8 cellular contexts compared by ENCODE assay signal in the genomic region with DNA sequence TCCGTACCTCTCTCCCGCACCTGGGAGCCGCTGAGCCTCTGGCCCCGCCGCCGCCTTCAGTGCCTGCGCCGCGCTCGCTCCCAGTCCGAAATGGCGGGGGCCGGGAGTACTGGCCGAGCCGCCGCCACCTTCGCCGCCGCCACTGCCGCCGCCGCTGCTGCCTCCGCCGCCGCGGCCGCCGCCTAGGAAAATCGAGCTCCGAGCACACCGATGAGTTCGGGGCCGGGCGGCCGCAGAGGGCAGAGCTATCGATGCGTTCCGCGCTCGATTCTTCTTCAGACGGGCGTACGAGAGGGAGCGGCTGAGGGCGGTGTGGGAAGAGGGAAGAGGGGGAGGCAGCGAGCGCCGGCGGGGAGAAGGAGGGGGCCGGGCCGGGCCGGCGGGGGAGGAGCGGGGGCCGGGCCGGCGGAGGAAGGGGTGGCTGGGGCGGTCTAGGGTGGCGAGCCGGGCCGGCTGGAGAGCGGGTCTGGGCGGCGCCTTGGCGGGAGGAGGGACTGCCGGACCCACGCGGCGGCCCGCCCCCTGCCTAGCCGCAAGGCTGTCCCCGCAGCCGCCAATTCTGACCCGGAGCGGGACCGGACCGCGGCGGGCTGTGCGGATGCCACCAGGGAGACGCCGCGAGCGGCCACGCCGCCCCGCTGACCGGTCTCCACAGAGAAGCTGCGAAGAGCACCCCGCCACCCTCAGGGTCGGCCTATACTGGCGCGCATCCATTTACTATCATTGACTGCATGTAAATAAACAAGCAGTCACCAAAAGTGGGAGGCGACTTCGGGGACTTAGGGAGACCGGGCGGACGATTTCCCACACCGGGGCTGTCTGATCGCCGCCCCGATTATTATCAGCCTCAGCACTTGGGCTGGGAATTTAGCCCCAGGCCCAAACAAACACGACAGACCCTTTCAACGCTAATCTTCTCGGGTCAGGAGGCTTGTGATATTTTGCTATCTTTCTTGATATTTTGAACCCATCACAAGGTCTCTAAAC. TPM values are rescaled to one million over a fixed set of nuclear protein-coding genes. Genes with fewer than 3 reads are reported as not detected.
A peak's percentile ranks its signal among the peaks of the same experiment; 100 is the strongest.
DNase-seq lines count a peak whose midpoint lies in the region; TF ChIP-seq lines count a peak whose summit lies in the region.

Gene KRAS (minus strand): TSS at position 186 of the 987 bp plus-strand sequence.

- H3K36me3 ChIP-seq in ES-I3 (ENCODE audit: insufficient read depth, low read length) (no peaks in the 10 kb centered on the region), HAP-1 (replicated peaks) (peaks cover 6% of the 10 kb centered on the region; the same call in 1 of the 2 replicates), MG63 (peaks cover 6% of the 10 kb centered on the region)

- TF ChIP-seq CTCF in nephron progenitor cell (IDR thresholded peaks at IDR 0.05), result no peak

- H3K27me3 ChIP-seq in HAP-1 (ENCODE audit: low read depth), result no peaks in the 10 kb centered on the region
- H3K27me3 ChIP-seq in MG63, result no peaks in the 10 kb centered on the region

- H3K9ac ChIP-seq in ES-I3 (ENCODE audit: low read depth, low read length), result peak within 1 kb of the TSS; percentile 69

- peak within 1 kb of the TSS; percentile 93 for H3K27ac Mint-ChIP-seq in nephron progenitor cell
- peak within 1 kb of the TSS; percentile 91 for H3K27ac Mint-ChIP-seq in stimulated activated naive CD8-positive, alpha-beta T cell treated with anti-CD3 and anti-CD28 coated beads, Interleukin-15, Interleukin-2, amounts not matched to agents 100 ng/mL and 50 ng/mL, for 24 hours

- H3K4me1 ChIP-seq in ES-I3 (ENCODE audit: insufficient read depth, low read length) (no peaks in the 10 kb centered on the region), HAP-1 (peaks cover 12% of the 10 kb centered on the region)

- peaks cover 4% of the 10 kb centered on the region for H3K9me3 Mint-ChIP-seq in nephron progenitor cell
- H3K9me3 Mint-ChIP-seq in stimulated activated naive CD8-positive, alpha-beta T cell treated with anti-CD3 and anti-CD28 coated beads, Interleukin-15, Interleukin-2, amounts not matched to agents 100 ng/mL and 50 ng/mL, for 24 hours, result no peaks in the 10 kb centered on the region

- H3K4me1 Mint-ChIP-seq in nephron progenitor cell, result peaks cover 39% of the 10 kb centered on the region
- H3K4me1 Mint-ChIP-seq in stimulated activated naive CD8-positive, alpha-beta T cell treated with anti-CD3 and anti-CD28 coated beads, Interleukin-15, Interleukin-2, amounts not matched to agents 100 ng/mL and 50 ng/mL, for 24 hours (ENCODE audit: low read depth), result peaks cover 47% of the 10 kb centered on the region

- DNase-seq in HAP-1 (ENCODE audit: low spot score in 2 of 2) (peak; percentile 95 to 97), MG63 (peak; percentile 99), SHP77 treated with DMSO at 0.1 percent for 48 hours (lab: John Stamatoyannopoulos, UW) (peak; percentile 67), fibroblast of the conjunctiva (ENCODE audit: low read depth) (peak; percentile 93), nephron progenitor cell (peak; percentile 96)
- peak; percentile 96 for DNase-seq in activated effector memory CD4-positive, alpha-beta T cell treated with anti-CD3 and anti-CD28 coated beads, Interleukin-2, amount 50 U/mL, for 16 hours

- peaks cover 18% of the 10 kb centered on the region for H3K36me3 Mint-ChIP-seq in nephron progenitor cell (ENCODE audit: low read depth)
- H3K36me3 Mint-ChIP-seq in stimulated activated naive CD8-positive, alpha-beta T cell treated with anti-CD3 and anti-CD28 coated beads, Interleukin-15, Interleukin-2, amounts not matched to agents 100 ng/mL and 50 ng/mL, for 24 hours (ENCODE audit: low read depth), result peaks cover 7% of the 10 kb centered on the region

- in situ Hi-C loops in HAP-1 (cut with MboI; ENCODE audit: low sequenced_read_pairs), result no loop called here

- no peaks in the 10 kb centered on the region for H3K9me3 ChIP-seq in ES-I3 (ENCODE audit: control insufficient read depth, insufficient read depth, low read length)
- no peaks in the 10 kb centered on the region for H3K9me3 ChIP-seq in HAP-1
- no peaks in the 10 kb centered on the region for H3K9me3 ChIP-seq in MG63

- H3K4me3 ChIP-seq in HAP-1 (peak within 1 kb of the TSS; percentile 73), MG63 (peak within 1 kb of the TSS; percentile 75)

- peak within 1 kb of the TSS; percentile 94 for H3K4me3 Mint-ChIP-seq in nephron progenitor cell
- peak within 1 kb of the TSS; percentile 89 for H3K4me3 Mint-ChIP-seq in stimulated activated naive CD8-positive, alpha-beta T cell treated with anti-CD3 and anti-CD28 coated beads, Interleukin-15, Interleukin-2, amounts not matched to agents 100 ng/mL and 50 ng/mL, for 24 hours

- peaks cover 5% of the 10 kb centered on the region for H3K27me3 Mint-ChIP-seq in nephron progenitor cell (ENCODE audit: low read depth, poor library complexity)
- peaks cover 5% of the 10 kb centered on the region for H3K27me3 Mint-ChIP-seq in stimulated activated naive CD8-positive, alpha-beta T cell treated with anti-CD3 and anti-CD28 coated beads, Interleukin-15, Interleukin-2, amounts not matched to agents 100 ng/mL and 50 ng/mL, for 24 hours

RNA-seq across cellular contexts. Expression of gene KRAS, which starts in this region (rescaled TPM):
- 4.1 and 6.1 TPM in 2 replicates for total RNA-seq in MG63 (2014; rRNA removed; shearing (Covaris generic); ENCODE audit: low replicate concordance)

Comparison
In these comparisons a context has a peak if more than half of its experiments do, and no peak if none do; other contexts are left out.
1. Peak in every context shown above with its lines: DNase-seq and H3K4me3 ChIP-seq.